In genomic region chrX:21940356-21940829, GRCh38 we compare ENCODE assay signal across 1 cellular context.
A peak's percentile ranks its signal among the peaks of the same experiment; 100 is the strongest.
TF ChIP-seq lines count a peak whose summit lies in the region.

SMS (plus strand) TSS chrX:21940709; CDS start chrX:21940825, 116 bp downstream.

TF ChIP-seq in H1, 55 proteins besides CTCF, POLR2A, EP300 and RAD21 (continued from another document):
- peak; percentile 57 for TF ChIP-seq ASH2L (IDR thresholded peaks at IDR 0.05; ENCODE audit: low read length)
- TF ChIP-seq MAX (IDR thresholded peaks at IDR 0.05), result peak; percentile 39; the same call in 1 of the 2 replicates
- no peak for TF ChIP-seq NANOG (IDR thresholded peaks at IDR 0.05; ENCODE audit: insufficient read depth, low read depth, low read length, poor library complexity, severe bottlenecking)
